In the genomic region with DNA sequence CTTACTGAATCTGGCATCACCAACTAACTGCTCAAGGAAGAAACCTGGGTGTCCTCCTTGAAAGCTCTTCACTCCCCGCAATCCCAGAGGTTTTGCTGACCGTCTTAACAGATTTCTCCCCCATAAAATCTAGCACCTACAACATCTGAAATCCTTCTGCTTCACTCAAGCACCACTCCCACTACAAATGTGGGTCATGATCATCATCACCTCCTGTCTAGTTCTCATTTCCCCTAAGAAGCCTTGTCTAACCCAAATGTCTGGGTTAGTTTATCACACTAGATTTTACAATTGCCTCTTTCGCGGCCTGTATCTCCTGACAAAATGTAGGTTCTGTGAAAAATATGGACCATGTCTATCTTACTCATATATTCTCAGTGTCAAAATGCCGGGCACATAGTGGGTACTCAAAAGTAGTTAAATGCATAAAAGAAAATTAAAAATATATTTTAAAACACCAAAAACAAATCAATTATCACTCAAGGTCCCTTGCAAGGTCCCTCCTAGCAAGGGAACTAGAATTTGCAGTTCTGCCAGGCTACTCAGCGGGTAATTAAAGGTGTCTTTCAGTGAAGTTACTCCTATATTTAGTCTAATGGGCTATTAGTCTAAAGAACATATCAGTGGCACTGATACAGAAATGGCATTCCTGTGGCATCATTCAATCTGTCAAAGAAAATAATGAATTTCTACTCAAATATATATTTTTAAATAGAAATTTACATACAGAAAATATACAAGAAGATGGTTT, we compare ENCODE assay signal across 26 cellular contexts. TPM values are rescaled to one million over a fixed set of nuclear protein-coding genes. Genes with fewer than 3 reads are reported as not detected.
A peak's percentile ranks its signal among the peaks of the same experiment; 100 is the strongest.
DNase-seq lines count a peak whose midpoint lies in the region; ATAC-seq, FAIRE-seq and TF ChIP-seq lines count a peak whose summit lies in the region.
"Had no signal": no experiment of that assay in that cellular context is flagged by ENCODE, and none has a peak within 500 bp of the region (broad histone marks: within the 10 kb centered on the region; RNA-seq: fewer than 3 reads in every experiment).

No MANE protein-coding gene starts in this region.

- ATAC-seq in CD4-positive, alpha-beta T cell (ENCODE audit: poor library complexity), result peak; percentile 72
- ATAC-seq in T-helper 17 cell (peak; percentile 88), HepG2 (no peak)
- ATAC-seq in effector memory CD8-positive, alpha-beta T cell (replicated peaks), result peak; percentile 84
- ATAC-seq: esophagus mucosa, left lung had no signal

- POLR2A ChIA-PET in CD4-positive, alpha-beta T cell (lab: Charles Lee), result interaction anchor here (0.9 to 2.3 kb wide), 6 partner anchors 12 to 188 kb away, joined by 3 to 13 read pairs (median 6); a partner anchor contains a TSS
- POLR2A ChIA-PET in HepG2 (lab: Yijun Ruan, JAX), result interaction anchor here (1.3 kb wide), 1 partner anchor 19 kb away, joined by 3 read pairs; no protein-coding TSS in a partner anchor

- H3K4me1 Mint-ChIP-seq in activated CD4-positive, alpha-beta T cell treated with anti-CD3 and anti-CD28 coated beads, Interleukin-2, amount 10 ng/mL, durations not matched to agents 24 days and 14 days, result peaks cover 42% of the 10 kb centered on the region
- H3K4me1 Mint-ChIP-seq in CD4-positive, alpha-beta T cell (ENCODE audit: low read depth), result peaks cover 66% of the 10 kb centered on the region
- H3K4me1 Mint-ChIP-seq in T-helper 17 cell, result peaks cover 40% of the 10 kb centered on the region
- H3K4me1 Mint-ChIP-seq in effector memory CD8-positive, alpha-beta T cell (ENCODE audit: low read depth in 2 of 2), result peaks cover 36 to 56% of the 10 kb centered on the region in 2 donors

- no peak for FAIRE-seq in HepG2 (lab: Jason Lieb, UNC)
- FAIRE-seq: GM12891, H1, HTR-8/SVneo, RCC 7860 had no signal

- in situ Hi-C loops in HepG2 (cut with HindIII; ENCODE audit: extremely low pct_ligation_motif_present, low pct_unique_long_range_greater_than_20kb), result no loop called here

- no peak for TF ChIP-seq CTCF in CD4-positive, alpha-beta T cell (IDR thresholded peaks at IDR 0.05)
- no peak for TF ChIP-seq CTCF in HepG2 (CRISPR knock-in tag; IDR thresholded peaks at IDR 0.05)

- CTCF ChIA-PET in CD4-positive, alpha-beta T cell (lab: Charles Lee), result interaction anchor here (1.0 to 2.4 kb wide), 4 partner anchors 12 to 186 kb away, joined by 3 to 7 read pairs (median 4); no protein-coding TSS in a partner anchor
- CTCF ChIA-PET in HepG2 (lab: Yijun Ruan, JAX; ENCODE audit: low intra/inter-chr PET ratio, low total read pairs), result no interaction called here

- no peak overlapping the region for H2AFZ ChIP-seq in HepG2 (ENCODE audit: low read length)

- H3K27me3 Mint-ChIP-seq in activated CD4-positive, alpha-beta T cell treated with anti-CD3 and anti-CD28 coated beads, Interleukin-2, amount 10 ng/mL, durations not matched to agents 24 days and 14 days, result no peaks in the 10 kb centered on the region
- H3K27me3 Mint-ChIP-seq in CD4-positive, alpha-beta T cell, result no peaks in the 10 kb centered on the region
- no peaks in the 10 kb centered on the region for H3K27me3 Mint-ChIP-seq in T-helper 17 cell
- H3K27me3 Mint-ChIP-seq in effector memory CD8-positive, alpha-beta T cell, result no peaks in the 10 kb centered on the region
- H3K27me3 Mint-ChIP-seq: brain, naive B cell had no signal

- no peak overlapping the region for H3K27ac ChIP-seq in CD4-positive, alpha-beta T cell (ENCODE audit: low read depth, low read length)
- H3K27ac ChIP-seq in HepG2 (ENCODE audit: extremely low read length, insufficient read depth, low read length), result no peak overlapping the region
- H3K27ac ChIP-seq: KMS-11, left lung, SJCRH30, VCaP had no signal

- no peaks in the 10 kb centered on the region for H3K27me3 ChIP-seq in CD4-positive, alpha-beta T cell (ENCODE audit: control insufficient read depth, insufficient read depth, low read length)
- H3K27me3 ChIP-seq in HepG2 (ENCODE audit: control insufficient read depth in 1 of 2, insufficient read depth in 2 of 2, low read length in 2 of 2), result no peaks in the 10 kb centered on the region
- H3K27me3 ChIP-seq: BE2C, left lung, SJCRH30 had no signal

- no peaks in the 10 kb centered on the region for H3K9me3 Mint-ChIP-seq in activated CD4-positive, alpha-beta T cell treated with anti-CD3 and anti-CD28 coated beads, Interleukin-2, amount 10 ng/mL, durations not matched to agents 24 days and 14 days
- H3K9me3 Mint-ChIP-seq in CD4-positive, alpha-beta T cell, result no peaks in the 10 kb centered on the region
- no peaks in the 10 kb centered on the region for H3K9me3 Mint-ChIP-seq in effector memory CD8-positive, alpha-beta T cell
- H3K9me3 Mint-ChIP-seq: activated T-cell treated with anti-CD3 and anti-CD28 coated beads, Interleukin-2, amount 50 U/mL, for 4 hours had no signal

- no TSS peak for BruUV-seq in HepG2 (replicated peaks; lab: Mats Ljungman, UMichigan)

- no peak overlapping the region for H3K9ac ChIP-seq in HepG2 (ENCODE audit: insufficient read depth, low read depth, low read length)
- H3K9ac ChIP-seq: KMS-11 had no signal

- H3K4me3 Mint-ChIP-seq in activated CD4-positive, alpha-beta T cell treated with anti-CD3 and anti-CD28 coated beads, Interleukin-2, amount 10 ng/mL, durations not matched to agents 24 days and 14 days, result no peak overlapping the region
- peak overlapping the region; percentile 2 for H3K4me3 Mint-ChIP-seq in CD4-positive, alpha-beta T cell
- peak overlapping the region; percentile 63 for H3K4me3 Mint-ChIP-seq in T-helper 17 cell
- H3K4me3 Mint-ChIP-seq in effector memory CD8-positive, alpha-beta T cell, result peak overlapping the region; percentile 35 to 59
- H3K4me3 Mint-ChIP-seq: activated T-cell treated with anti-CD3 and anti-CD28 coated beads, Interleukin-2, amount 50 U/mL, for 4 hours; brain had no signal

- TF ChIP-seq POLR2A in HepG2 (IDR thresholded peaks at IDR 0.05; ENCODE audit: insufficient read depth in 1 of 2, low read depth in 2 of 2, low read length in 2 of 2), result no peak

- H3K9me3 ChIP-seq in CD4-positive, alpha-beta T cell (ENCODE audit: control insufficient read depth, low read length), result no peaks in the 10 kb centered on the region
- H3K9me3 ChIP-seq in T-helper 17 cell (ENCODE audit: control insufficient read depth, low read length, poor library complexity, severe bottlenecking) (no peaks in the 10 kb centered on the region), HepG2 (ENCODE audit: low read length) (no peaks in the 10 kb centered on the region)
- H3K9me3 ChIP-seq: BE2C, left lung, SJCRH30 had no signal

- TF ChIP-seq RAD21 in HepG2 (CRISPR knock-in tag; IDR thresholded peaks at IDR 0.05), result no peak

- no peaks in the 10 kb centered on the region for H3K79me2 ChIP-seq in HepG2 (ENCODE audit: insufficient read depth, low read length)

- intact Hi-C loops in activated CD4-positive, alpha-beta T cell treated with anti-CD3 and anti-CD28 coated beads, Interleukin-2, amount 10 ng/mL, durations not matched to agents 24 days and 14 days (cut with micrococcal nuclease), result no loop called here
- intact Hi-C loops in CD4-positive, alpha-beta T cell (cut with DNase I, micrococcal nuclease), result no loop called here
- intact Hi-C loops in HepG2 (cut with micrococcal nuclease; ENCODE audit: unreplicated experiment), result no loop called here

- peaks cover 19% of the 10 kb centered on the region for H3K4me1 ChIP-seq in HepG2 (ENCODE audit: insufficient read depth, low read length)

- no peaks in the 10 kb centered on the region for H4K20me1 ChIP-seq in HepG2 (ENCODE audit: insufficient read depth, low read length)

- H3K4me2 ChIP-seq in HepG2 (ENCODE audit: low read depth, low read length), result no peak overlapping the region
- H3K4me2 ChIP-seq: KMS-11, smooth muscle cell had no signal

- no peak overlapping the region for H3K4me3 ChIP-seq in HepG2 (replicated peaks in 1 of 3; ENCODE audit: insufficient read depth in 1 of 3, low read depth in 2 of 3, low read length in 3 of 3)
- H3K4me3 ChIP-seq: left lung, SJCRH30, smooth muscle cell had no signal

- DNase-seq in activated CD4-positive, alpha-beta T cell treated with anti-CD3 and anti-CD28 coated beads, Interleukin-2, amount 10 ng/mL, durations not matched to agents 24 days and 14 days, result peak; percentile 51
- DNase-seq in activated CD4-positive, alpha-beta T cell treated with anti-CD3 and anti-CD28 coated beads for 48 hours, result no peak
- no peak for DNase-seq in CD4-positive, alpha-beta T cell
- DNase-seq in T-helper 17 cell (no peak), LoVo (ENCODE audit: low spot score) (no peak), HepG2 (ENCODE audit: low spot score) (no peak), dermis blood vessel endothelial cell (no peak)
- DNase-seq in effector memory CD8-positive, alpha-beta T cell, result peak in 2 of 3 experiments; percentile 18 to 29
- DNase-seq: activated CD4-positive, alpha-beta T cell treated with anti-CD3 and anti-CD28 coated beads, Interleukin-2, amount 50 U/mL, for 48 hours; activated T-cell treated with anti-CD3 and anti-CD28 coated beads, Interleukin-2, amount 50 U/mL, for 4 hours; BE2C; hippocampal formation; left lung; naive B cell; NCI-H1694; stimulated activated CD4-positive, alpha-beta T cell treated with anti-CD3 and anti-CD28 coated beads, Interleukin-2, amount 100 ng/mL, for 24 hours had no signal

- peaks cover 55% of the 10 kb centered on the region for H3K36me3 Mint-ChIP-seq in activated CD4-positive, alpha-beta T cell treated with anti-CD3 and anti-CD28 coated beads, Interleukin-2, amount 10 ng/mL, durations not matched to agents 24 days and 14 days (ENCODE audit: low read depth)
- peaks cover 64% of the 10 kb centered on the region for H3K36me3 Mint-ChIP-seq in CD4-positive, alpha-beta T cell (ENCODE audit: low read depth)
- H3K36me3 Mint-ChIP-seq in T-helper 17 cell (ENCODE audit: low read depth), result peaks cover 15% of the 10 kb centered on the region
- H3K36me3 Mint-ChIP-seq in effector memory CD8-positive, alpha-beta T cell (ENCODE audit: insufficient read depth), result peaks cover 40% of the 10 kb centered on the region

- peaks cover under 1 to 14% of the 10 kb centered on the region in 2 experiments; a peak in 2 of 5 replicates for H3K36me3 ChIP-seq in HepG2 (replicated peaks in 1 of 2; ENCODE audit: control insufficient read depth in 1 of 2, insufficient read depth in 2 of 2, low read length in 2 of 2)
- H3K36me3 ChIP-seq: left lung had no signal

- no peak overlapping the region for H3K27ac Mint-ChIP-seq in activated CD4-positive, alpha-beta T cell treated with anti-CD3 and anti-CD28 coated beads, Interleukin-2, amount 10 ng/mL, durations not matched to agents 24 days and 14 days
- H3K27ac Mint-ChIP-seq in CD4-positive, alpha-beta T cell, result peak overlapping the region; percentile 83
- peak overlapping the region; percentile 85 for H3K27ac Mint-ChIP-seq in T-helper 17 cell
- peak overlapping the region; percentile 79 to 93 for H3K27ac Mint-ChIP-seq in effector memory CD8-positive, alpha-beta T cell
- H3K27ac Mint-ChIP-seq: brain had no signal

- TF ChIP-seq EP300 in HepG2 (IDR thresholded peaks at IDR 0.05; ENCODE audit: low read depth in 2 of 2, low read length in 2 of 2) (no peak), HepG2 (CRISPR knock-in tag; IDR thresholded peaks at IDR 0.05; ENCODE audit: borderline replicate concordance) (no peak)

- WGBS in HepG2 (ENCODE audit: low lambda C conversion rate), result 98% methylated on average over 6 of the region's 6 CpGs

RNA-seq across cellular contexts. Expression of a gene that starts 19.6 kb away (rescaled TPM):
- 37.0 and 39.6 TPM in 2 replicates for total RNA-seq in activated CD4-positive, alpha-beta T cell treated with anti-CD3 and anti-CD28 coated beads, Interleukin-2, amount 10 ng/mL, durations not matched to agents 24 days and 14 days
- total RNA-seq in CD4-positive, alpha-beta T cell, result 10 to 100 TPM; 40.9 to 42.2 TPM
- total RNA-seq in T-helper 17 cell, result 10 to 100 TPM; 54.9 to 68.1 TPM
- 7.8 and 13.0 TPM in 2 replicates for total RNA-seq in HepG2 (2016; rRNA removed; fragmentation: Illumina TruSeq; extraction: Trizol)
- total RNA-seq in HepG2 (2016; cell fraction: cytosol; rRNA removed; fragmentation: Illumina TruSeq; extraction: Trizol; ENCODE audit: low read depth), result 0.88 and 1.8 TPM in 2 replicates
- total RNA-seq in HepG2 (2016; cell fraction: insoluble cytoplasmic fraction; rRNA removed; fragmentation: Illumina TruSeq; extraction: Trizol), result 8.5 and 12.7 TPM in 2 replicates
- 3.8 and 4.0 TPM in 2 replicates for total RNA-seq in HepG2 (2016; cell fraction: membrane; rRNA removed; fragmentation: Illumina TruSeq; extraction: Trizol)
- total RNA-seq in HepG2 (2016; cell fraction: nucleus; rRNA removed; fragmentation: Illumina TruSeq; extraction: Trizol), result 9.4 and 11.1 TPM in 2 replicates
- polyA plus RNA-seq in HepG2 (2011; rRNA removed), result 2.1 and 2.9 TPM in 2 replicates
- 0.95 and 1.7 TPM in 2 replicates for polyA plus RNA-seq in HepG2 (2011; cell fraction: cytosol; rRNA removed)
- polyA plus RNA-seq in HepG2 (2011; cell fraction: nucleus; rRNA removed), result 1.5 and 1.8 TPM in 2 replicates
- polyA plus RNA-seq in HepG2 (2012), result 3.5 and 4.4 TPM in 2 replicates
- polyA plus RNA-seq in HepG2 (2016; cell fraction: cytosol; fragmentation: Illumina TruSeq; extraction: Trizol; ENCODE audit: low read depth), result 1.4 and 1.8 TPM in 2 replicates
- 9.9 and 10.0 TPM in 2 replicates for polyA plus RNA-seq in HepG2 (2016; cell fraction: insoluble cytoplasmic fraction; fragmentation: Illumina TruSeq; extraction: Trizol; ENCODE audit: low read depth)
- 2.6 and 2.7 TPM in 2 replicates for polyA plus RNA-seq in HepG2 (2016; cell fraction: membrane; fragmentation: Illumina TruSeq; extraction: Trizol; ENCODE audit: low read depth)
- polyA plus RNA-seq in HepG2 (2016; cell fraction: nucleus; fragmentation: Illumina TruSeq; extraction: Trizol; ENCODE audit: insufficient read depth, low read depth), result 5.0 and 6.2 TPM in 2 replicates
- 1.9 and 7.3 TPM in 2 replicates for polyA minus RNA-seq in HepG2 (2011; rRNA and poly(A)+ RNA removed; ENCODE audit: low replicate concordance)
- polyA minus RNA-seq in HepG2 (2011; cell fraction: cytosol; rRNA and poly(A)+ RNA removed), result 3.6 and 5.8 TPM in 2 replicates
- 28.1 and 30.9 TPM in 2 replicates for polyA minus RNA-seq in HepG2 (2011; cell fraction: nucleus; rRNA and poly(A)+ RNA removed)
- 6.7 and 9.2 TPM in 2 replicates for total RNA-seq in dermis blood vessel endothelial cell

Comparison
In these comparisons a context has a peak if more than half of its experiments do, and no peak if none do; other contexts are left out.
1. DNase-seq: peak in activated CD4-positive, alpha-beta T cell treated with anti-CD3 and anti-CD28 coated beads, Interleukin-2, amount 10 ng/mL, durations not matched to agents 24 days and 14 days (single experiment) and effector memory CD8-positive, alpha-beta T cell (2 of 3); none in activated CD4-positive, alpha-beta T cell treated with anti-CD3 and anti-CD28 coated beads for 48 hours (single experiment), CD4-positive, alpha-beta T cell (0 of 10), T-helper 17 cell (0 of 3), LoVo (single experiment), HepG2 (single experiment) and dermis blood vessel endothelial cell (single experiment).